ENCODE assay signal across 3 cellular contexts in genomic region chr7:109402107-109402506, GRCh38.
"Had no signal": no experiment of that assay in that cellular context is flagged by ENCODE, and none has a peak within 500 bp of the region (broad histone marks: within the 10 kb centered on the region; RNA-seq: fewer than 3 reads in every experiment).

No MANE protein-coding gene starts in this region.

- DNase-seq: IMR-90, KBM-7, KG1 had no signal
